In the genomic region with DNA sequence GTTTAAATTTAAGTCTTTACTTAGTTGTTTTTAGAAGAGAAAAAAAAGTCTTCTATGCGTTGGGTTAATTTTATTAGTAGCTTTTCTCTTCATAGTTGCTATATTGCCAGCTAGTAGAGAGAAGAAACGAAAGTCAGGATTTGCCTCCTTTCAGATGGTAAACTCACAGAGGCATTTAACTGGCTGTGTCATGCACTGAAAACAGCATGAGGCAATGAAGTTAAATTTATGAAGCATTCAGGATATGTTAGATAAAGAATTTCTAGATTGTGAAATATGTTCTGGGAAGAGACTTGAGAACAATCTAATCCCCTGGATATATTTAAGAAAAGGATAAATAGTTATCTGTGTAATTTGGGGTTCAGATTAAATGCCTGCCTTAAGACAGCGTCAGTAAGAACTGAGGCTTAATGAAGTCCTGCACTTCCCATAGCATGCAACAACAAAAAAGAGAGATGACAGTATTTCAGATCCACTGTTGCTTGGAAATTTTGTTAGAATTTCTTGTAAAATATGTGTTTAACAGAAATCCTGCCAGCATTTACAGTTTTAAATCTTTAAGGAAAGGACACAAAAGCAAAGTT, we compare ENCODE assay signal across 14 cellular contexts. TPM values are rescaled to one million over a fixed set of nuclear protein-coding genes. Genes with fewer than 3 reads are reported as not detected.
DNase-seq lines count a peak whose midpoint lies in the region; ATAC-seq, FAIRE-seq and TF ChIP-seq lines count a peak whose summit lies in the region.
"Had no signal": no experiment of that assay in that cellular context is flagged by ENCODE, and none has a peak within 500 bp of the region (broad histone marks: within the 10 kb centered on the region; RNA-seq: fewer than 3 reads in every experiment).

No MANE protein-coding gene starts in this region.

- TF ChIP-seq CTCF in D721Med (IDR thresholded peaks at IDR 0.05; ENCODE audit: insufficient read depth, missing control alignments) (no peak), astrocyte (IDR thresholded peaks at IDR 0.05; ENCODE audit: insufficient read depth, low read depth, low read length) (no peak), hepatocyte (IDR thresholded peaks at IDR 0.05; ENCODE audit: poor library complexity) (no peak)

- H3K9me3 ChIP-seq in astrocyte (ENCODE audit: insufficient read depth, low read depth, low read length) (no peaks in the 10 kb centered on the region), hepatocyte (ENCODE audit: low read depth) (no peaks in the 10 kb centered on the region)

- no peak for ATAC-seq in HG02981 (IDR thresholded peaks at IDR 0.05; ENCODE audit: unreplicated experiment)

- H3K9me2 ChIP-seq in hepatocyte (replicated peaks; ENCODE audit: insufficient read depth) = no peaks in the 10 kb centered on the region

- WGBS in hepatocyte (ENCODE audit: low lambda C conversion rate, missing lambda C conversion rate) = 58% methylated on average over 3 of the region's 3 CpGs

- no peak overlapping the region for H3K4me2 ChIP-seq in astrocyte (ENCODE audit: low read length)
- peak overlapping the region; percentile 46 for H3K4me2 ChIP-seq in hepatocyte

- no peaks in the 10 kb centered on the region for H3K27me3 ChIP-seq in astrocyte (ENCODE audit: insufficient read depth, low read length)
- H3K27me3 ChIP-seq in hepatocyte = no peaks in the 10 kb centered on the region

- peak overlapping the region; percentile 78 for H3K27ac Mint-ChIP-seq in astrocyte (ENCODE audit: unreplicated experiment)
- H3K27ac Mint-ChIP-seq: CD4-positive, alpha-beta memory T cell had no signal

- FAIRE-seq in D721Med (lab: Jason Lieb, UNC) (peak; percentile 90), astrocyte (lab: Jason Lieb, UNC) (peak; percentile 55)
- FAIRE-seq: GM12891 had no signal

- H3K79me2 ChIP-seq in astrocyte (ENCODE audit: insufficient read depth, low read length) (no peaks in the 10 kb centered on the region), hepatocyte (peaks cover 16% of the 10 kb centered on the region)

- DNase-seq in D721Med (ENCODE audit: insufficient read length, low spot score) = no peak
- DNase-seq in astrocyte (ENCODE audit: low read depth) = peak; percentile 5
- peak; percentile 23 for DNase-seq in hepatocyte (ENCODE audit: low spot score)
- DNase-seq in retina = peak; percentile 4
- DNase-seq in NCI-H510A treated with DMSO at 0.1 percent for 48 hours (lab: John Stamatoyannopoulos, UW) = no peak
- no peak for DNase-seq in SW 1271 (lab: John Stamatoyannopoulos, UW)
- no peak for DNase-seq in NCI-H2081 (lab: John Stamatoyannopoulos, UW)
- DNase-seq: CD4-positive, alpha-beta memory T cell; SHP77 treated with DMSO at 0.1 percent for 48 hours; stimulated activated CD4-positive, alpha-beta T cell treated with anti-CD3 and anti-CD28 coated beads, Interleukin-4, amount 100 ng/mL, for 4 hours had no signal

- H3K36me3 ChIP-seq in astrocyte (ENCODE audit: insufficient read depth, low read length) (no peaks in the 10 kb centered on the region), hepatocyte (replicated peaks; ENCODE audit: insufficient read depth, low read depth) (no peaks in the 10 kb centered on the region)

- H3K9ac ChIP-seq in astrocyte (ENCODE audit: low read length) = no peak overlapping the region

- H2AFZ ChIP-seq in astrocyte (ENCODE audit: low read depth, low read length) (no peak overlapping the region), hepatocyte (no peak overlapping the region)

- H3K4me1 ChIP-seq in astrocyte (ENCODE audit: insufficient read depth, low read length) (peaks cover 4% of the 10 kb centered on the region), hepatocyte (ENCODE audit: insufficient read depth) (peaks cover 20% of the 10 kb centered on the region)

- H3K4me3 Mint-ChIP-seq in astrocyte (ENCODE audit: unreplicated experiment) = peak overlapping the region; percentile 70
- H3K4me3 Mint-ChIP-seq: CD4-positive, alpha-beta memory T cell; central memory CD8-positive, alpha-beta T cell had no signal

- no peaks in the 10 kb centered on the region for H3K9me3 Mint-ChIP-seq in astrocyte (ENCODE audit: unreplicated experiment)
- H3K9me3 Mint-ChIP-seq: CD4-positive, alpha-beta memory T cell; central memory CD8-positive, alpha-beta T cell had no signal

- H3K4me3 ChIP-seq in astrocyte (ENCODE audit: insufficient read depth, low read depth, low read length) (no peak overlapping the region), hepatocyte (peak overlapping the region; percentile 7)

- no peak overlapping the region for H3K27ac ChIP-seq in astrocyte (ENCODE audit: low read depth, low read length)
- peak overlapping the region; percentile 58 for H3K27ac ChIP-seq in hepatocyte

- no peaks in the 10 kb centered on the region for H4K20me1 ChIP-seq in astrocyte (ENCODE audit: insufficient read depth, low read length)
- H4K20me1 ChIP-seq in hepatocyte (ENCODE audit: insufficient read depth, poor library complexity, severe bottlenecking) = no peaks in the 10 kb centered on the region

- H3K36me3 Mint-ChIP-seq in astrocyte (ENCODE audit: low read depth, unreplicated experiment) = peaks cover 6% of the 10 kb centered on the region
- H3K36me3 Mint-ChIP-seq: CD4-positive, alpha-beta memory T cell had no signal

- no peaks in the 10 kb centered on the region for H3K27me3 Mint-ChIP-seq in astrocyte (ENCODE audit: low read depth, unreplicated experiment)
- H3K27me3 Mint-ChIP-seq: CD4-positive, alpha-beta memory T cell had no signal

- H3K4me1 Mint-ChIP-seq in astrocyte (ENCODE audit: low read depth, unreplicated experiment) = peaks cover 44% of the 10 kb centered on the region

RNA-seq across cellular contexts. Expression of gene ANGPTL1, which starts 1.7 kb away (rescaled TPM):
- total RNA-seq in astrocyte (4.1 and 5.7 TPM in 2 replicates), hepatocyte (63.6 and 68.8 TPM in 2 replicates)
- polyA plus RNA-seq in hepatocyte = 28.5 and 34.3 TPM in 2 replicates
- total RNA-seq: activated CD8-positive, alpha-beta memory T cell treated with anti-CD3 and anti-CD28 coated beads for 36 hours; CD4-positive, alpha-beta memory T cell had no signal
- polyA plus RNA-seq: CD4-positive, alpha-beta memory T cell had no signal

Comparison
In these comparisons a context has a peak if more than half of its experiments do, and no peak if none do; other contexts are left out.
1. DNase-seq: peak in astrocyte (single experiment), hepatocyte (single experiment) and retina (single experiment); none in D721Med (single experiment), NCI-H510A treated with DMSO at 0.1 percent for 48 hours (single experiment), SW 1271 (0 of 2) and NCI-H2081 (0 of 2).